In genomic region chr2:213022987-213023386, GRCh38 we compare ENCODE assay signal across 13 cellular contexts.
A peak's percentile ranks its signal among the peaks of the same experiment; 100 is the strongest.
DNase-seq lines count a peak whose midpoint lies in the region; ATAC-seq, FAIRE-seq and TF ChIP-seq lines count a peak whose summit lies in the region.
"Had no signal": no experiment of that assay in that cellular context is flagged by ENCODE, and none has a peak within 500 bp of the region (broad histone marks: within the 10 kb centered on the region; RNA-seq: fewer than 3 reads in every experiment).

No MANE protein-coding gene starts in this region.

- H3K27ac ChIP-seq in tibial artery (no peak overlapping the region), lower lobe of right lung (no peak overlapping the region)

- DNase-seq in GM12892 (ENCODE audit: insufficient read length), result no peak
- no peak for DNase-seq in tibial artery
- no peak for DNase-seq in retina
- DNase-seq in stimulated activated CD4-positive, alpha-beta T cell treated with anti-CD3 and anti-CD28 coated beads, Interleukin-4, amount 100 ng/mL, for 1 hour, result no peak
- no peak for DNase-seq in lower lobe of right lung
- DNase-seq: aorta, left cardiac atrium, MV-4-11 had no signal

- peak; percentile 85 for FAIRE-seq in GM12892 (lab: Jason Lieb, UNC)
- FAIRE-seq: H1 had no signal

- intact Hi-C loops in tibial artery (cut with DNase I; ENCODE audit: low total_unique reads) (no loop called here), lower lobe of right lung (cut with DNase I) (no loop called here)

- TF ChIP-seq POLR2A in GM12892 (IDR thresholded peaks at IDR 0.05; ENCODE audit: low read depth, low read length), result no peak

- H3K27me3 ChIP-seq in tibial artery (no peaks in the 10 kb centered on the region), lower lobe of right lung (ENCODE audit: low read depth) (no peaks in the 10 kb centered on the region)

- H3K4me1 ChIP-seq in tibial artery, result no peaks in the 10 kb centered on the region
- H3K4me1 ChIP-seq in lower lobe of right lung, result no peaks in the 10 kb centered on the region

- H3K4me3 ChIP-seq in tibial artery, result no peak overlapping the region
- no peak overlapping the region for H3K4me3 ChIP-seq in lower lobe of right lung

- peaks cover 7 to 23% (median 15%) of the 10 kb centered on the region in 3 donors for H3K36me3 ChIP-seq in tibial artery
- no peaks in the 10 kb centered on the region for H3K36me3 ChIP-seq in lower lobe of right lung

- no peak for TF ChIP-seq CTCF in tibial artery (IDR thresholded peaks at IDR 0.05)
- TF ChIP-seq CTCF in lower lobe of right lung (IDR thresholded peaks at IDR 0.05), result no peak

- H3K9me3 ChIP-seq in tibial artery (no peaks in the 10 kb centered on the region), lower lobe of right lung (no peaks in the 10 kb centered on the region)

- ATAC-seq in GM19395 (IDR thresholded peaks at IDR 0.05; ENCODE audit: unreplicated experiment), result peak; percentile 67
- ATAC-seq in HG02852 (IDR thresholded peaks at IDR 0.05; ENCODE audit: unreplicated experiment), result peak; percentile 61
- peak; percentile 50 for ATAC-seq in HG03575 (IDR thresholded peaks at IDR 0.05; ENCODE audit: extremely low read depth, insufficient number of reproducible peaks, low FRiP score, unreplicated experiment)
- ATAC-seq in lower lobe of right lung, result no peak
- ATAC-seq: esophagus mucosa, left cardiac atrium had no signal

Comparison
In these comparisons a context has a peak if more than half of its experiments do, and no peak if none do; other contexts are left out.
1. ATAC-seq: peak in GM19395 (single experiment), HG02852 (single experiment) and HG03575 (single experiment); none in lower lobe of right lung (0 of 2).